In the genomic region with DNA sequence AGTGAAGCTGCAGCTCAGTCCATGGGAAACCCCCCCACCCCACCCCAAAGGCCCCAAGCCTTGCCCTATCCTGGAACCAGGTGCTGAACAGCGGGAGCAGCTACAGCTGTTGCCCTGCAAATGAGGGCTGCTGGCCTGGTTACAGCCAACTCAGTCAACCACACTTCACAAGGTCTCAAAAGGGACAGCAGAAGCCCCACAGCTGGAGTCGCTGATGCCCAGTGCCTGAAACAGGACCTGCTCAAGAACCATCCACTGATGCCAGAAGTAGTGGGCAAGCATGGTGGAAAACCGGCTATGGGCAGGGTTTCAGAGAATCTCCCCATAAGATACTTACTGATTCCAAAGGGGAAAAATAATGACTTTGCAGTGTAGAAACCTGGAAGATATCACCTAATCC, we compare ENCODE assay signal across 5 cellular contexts.
"Had no signal": no experiment of that assay in that cellular context is flagged by ENCODE, and none has a peak within 500 bp of the region (broad histone marks: within the 10 kb centered on the region; RNA-seq: fewer than 3 reads in every experiment).

No MANE protein-coding gene starts in this region.

- ATAC-seq: HepG2, K562 had no signal

- H3K4me1 Mint-ChIP-seq: IgD-negative memory B cell had no signal

- H3K27ac Mint-ChIP-seq: IgD-negative memory B cell had no signal

- H3K4me3 Mint-ChIP-seq: IgD-negative memory B cell had no signal

- DNase-seq: IMR-90, KBM-7 had no signal
